14 cellular contexts compared by ENCODE assay signal in genomic region chr9:38316166-38316765, GRCh38.
"Had no signal": no experiment of that assay in that cellular context is flagged by ENCODE, and none has a peak within 500 bp of the region (broad histone marks: within the 10 kb centered on the region; RNA-seq: fewer than 3 reads in every experiment).

No MANE protein-coding gene starts in this region.

- H3K4me3 Mint-ChIP-seq: activated B cell treated with CpG ODN at 0.5 μM for 24 hours; activated CD8-positive, alpha-beta T cell treated with anti-CD3 and anti-CD28 coated beads, Interleukin-2, amount 10 ng/mL, durations not matched to agents 7 days and 5 days; activated naive CD8-positive, alpha-beta T cell treated with anti-CD3 and anti-CD28 coated beads for 36 hours; central memory CD8-positive, alpha-beta T cell; dendritic cell treated with granulocyte-macrophage colony-stimulating factor and Interleukin-4, amounts not matched to agents 40 ng/mL and 50 ng/mL, for 4 days; effector memory CD8-positive, alpha-beta T cell; immature natural killer cell; stimulated activated effector memory CD8-positive, alpha-beta T cell treated with anti-CD3 and anti-CD28 coated beads, Interleukin-12 subunit alpha, Interleukin-12 subunit beta, amount 100 ng/mL, for 72 hours; T-helper 2 cell treated with Interferon-gamma antibody and Interleukin-4, amounts not matched to agents 5 μg/mL and 100 μg/mL, for 36 hours had no signal

- H3K36me3 Mint-ChIP-seq: activated naive CD8-positive, alpha-beta T cell treated with anti-CD3 and anti-CD28 coated beads for 36 hours; immature natural killer cell; stimulated activated effector memory CD8-positive, alpha-beta T cell treated with anti-CD3 and anti-CD28 coated beads, Interleukin-12 subunit alpha, Interleukin-12 subunit beta, amount 100 ng/mL, for 72 hours had no signal

- ATAC-seq: activated CD8-positive, alpha-beta T cell treated with anti-CD3 and anti-CD28 coated beads, Interleukin-2, amount 10 ng/mL, durations not matched to agents 7 days and 5 days; effector memory CD8-positive, alpha-beta T cell; stimulated activated effector memory CD8-positive, alpha-beta T cell treated with anti-CD3 and anti-CD28 coated beads, Interleukin-12 subunit alpha, Interleukin-12 subunit beta, amount 100 ng/mL, for 72 hours had no signal

- DNase-seq: activated B cell treated with CpG ODN at 0.5 μM for 24 hours; activated CD4-positive, alpha-beta T cell treated with anti-CD3 and anti-CD28 coated beads for 48 hours; activated CD8-positive, alpha-beta T cell treated with anti-CD3 and anti-CD28 coated beads, Interleukin-2, amount 10 ng/mL, durations not matched to agents 7 days and 5 days; activated naive CD8-positive, alpha-beta T cell treated with anti-CD3 and anti-CD28 coated beads for 36 hours; amygdala; brain microvascular endothelial cell; effector memory CD8-positive, alpha-beta T cell; foreskin melanocyte; immature natural killer cell; mesendoderm had no signal

- H3K27ac Mint-ChIP-seq: activated B cell treated with CpG ODN at 0.5 μM for 24 hours; activated CD8-positive, alpha-beta T cell treated with anti-CD3 and anti-CD28 coated beads, Interleukin-2, amount 10 ng/mL, durations not matched to agents 7 days and 5 days; activated naive CD8-positive, alpha-beta T cell treated with anti-CD3 and anti-CD28 coated beads for 36 hours; dendritic cell treated with granulocyte-macrophage colony-stimulating factor and Interleukin-4, amounts not matched to agents 40 ng/mL and 50 ng/mL, for 4 days; effector memory CD8-positive, alpha-beta T cell; immature natural killer cell; stimulated activated effector memory CD8-positive, alpha-beta T cell treated with anti-CD3 and anti-CD28 coated beads, Interleukin-12 subunit alpha, Interleukin-12 subunit beta, amount 100 ng/mL, for 72 hours; T-helper 2 cell treated with Interferon-gamma antibody and Interleukin-4, amounts not matched to agents 5 μg/mL and 100 μg/mL, for 36 hours had no signal

- H3K4me1 Mint-ChIP-seq: activated naive CD8-positive, alpha-beta T cell treated with anti-CD3 and anti-CD28 coated beads for 36 hours; central memory CD8-positive, alpha-beta T cell; immature natural killer cell; stimulated activated effector memory CD8-positive, alpha-beta T cell treated with anti-CD3 and anti-CD28 coated beads, Interleukin-12 subunit alpha, Interleukin-12 subunit beta, amount 100 ng/mL, for 72 hours had no signal

- H3K9me3 Mint-ChIP-seq: activated B cell treated with CpG ODN at 0.5 μM for 24 hours; activated naive CD8-positive, alpha-beta T cell treated with anti-CD3 and anti-CD28 coated beads for 36 hours; central memory CD8-positive, alpha-beta T cell; dendritic cell treated with granulocyte-macrophage colony-stimulating factor and Interleukin-4, amounts not matched to agents 40 ng/mL and 50 ng/mL, for 4 days; effector memory CD8-positive, alpha-beta T cell; stimulated activated effector memory CD8-positive, alpha-beta T cell treated with anti-CD3 and anti-CD28 coated beads, Interleukin-12 subunit alpha, Interleukin-12 subunit beta, amount 100 ng/mL, for 72 hours; T-helper 2 cell treated with Interferon-gamma antibody and Interleukin-4, amounts not matched to agents 5 μg/mL and 100 μg/mL, for 36 hours had no signal
